Comparison of ENCODE assay signal across 9 cellular contexts in genomic region chr1:8495928-8496401, GRCh38.
DNase-seq lines count a peak whose midpoint lies in the region; ATAC-seq lines count a peak whose summit lies in the region.
"Had no signal": no experiment of that assay in that cellular context is flagged by ENCODE, and none has a peak within 500 bp of the region (broad histone marks: within the 10 kb centered on the region; RNA-seq: fewer than 3 reads in every experiment).

No MANE protein-coding gene starts in this region.

- DNase-seq in HT1080 (ENCODE audit: low read depth): peak; percentile 83
- peak; percentile 17 for DNase-seq in activated naive CD8-positive, alpha-beta T cell treated with anti-CD3 and anti-CD28 coated beads, Interleukin-2, amount 50 U/mL, for 16 hours (ENCODE audit: low read depth, low spot score)
- peak; percentile 16 to 41 for DNase-seq in stimulated activated CD4-positive, alpha-beta T cell treated with anti-CD3 and anti-CD28 coated beads, Interleukin-4, amount 100 ng/mL, for 4 hours
- DNase-seq in LoVo (ENCODE audit: low spot score): no peak
- no peak for DNase-seq in SJCRH30
- DNase-seq: brain microvascular endothelial cell, NCI-H1694 had no signal

- ATAC-seq in GM19452 (IDR thresholded peaks at IDR 0.05; ENCODE audit: unreplicated experiment) (peak; percentile 34), HG03521 (IDR thresholded peaks at IDR 0.05; ENCODE audit: unreplicated experiment) (no peak)

- H3K36me3 ChIP-seq in SJCRH30: peaks cover 29% of the 10 kb centered on the region

- H3K27ac ChIP-seq in SJCRH30: no peak overlapping the region
- H3K27ac ChIP-seq: brain microvascular endothelial cell had no signal

- 0 out of 2 replicates have a peak, but pooled peaks cover 3% of the 10 kb centered on the region for H3K9me3 ChIP-seq in SJCRH30 (replicated peaks)

- H3K4me3 ChIP-seq in SJCRH30: no peak overlapping the region

- H3K27me3 ChIP-seq in SJCRH30: no peaks in the 10 kb centered on the region
- H3K27me3 ChIP-seq: brain microvascular endothelial cell had no signal

- peaks cover 9% of the 10 kb centered on the region for H3K4me1 ChIP-seq in SJCRH30

Comparison
In these comparisons a context has a peak if more than half of its experiments do, and no peak if none do; other contexts are left out.
1. DNase-seq: peak in HT1080 (single experiment), activated naive CD8-positive, alpha-beta T cell treated with anti-CD3 and anti-CD28 coated beads, Interleukin-2, amount 50 U/mL, for 16 hours (single experiment) and stimulated activated CD4-positive, alpha-beta T cell treated with anti-CD3 and anti-CD28 coated beads, Interleukin-4, amount 100 ng/mL, for 4 hours (2 of 2); none in LoVo (single experiment) and SJCRH30 (0 of 2).